ENCODE assay signal across 15 cellular contexts in the genomic region with DNA sequence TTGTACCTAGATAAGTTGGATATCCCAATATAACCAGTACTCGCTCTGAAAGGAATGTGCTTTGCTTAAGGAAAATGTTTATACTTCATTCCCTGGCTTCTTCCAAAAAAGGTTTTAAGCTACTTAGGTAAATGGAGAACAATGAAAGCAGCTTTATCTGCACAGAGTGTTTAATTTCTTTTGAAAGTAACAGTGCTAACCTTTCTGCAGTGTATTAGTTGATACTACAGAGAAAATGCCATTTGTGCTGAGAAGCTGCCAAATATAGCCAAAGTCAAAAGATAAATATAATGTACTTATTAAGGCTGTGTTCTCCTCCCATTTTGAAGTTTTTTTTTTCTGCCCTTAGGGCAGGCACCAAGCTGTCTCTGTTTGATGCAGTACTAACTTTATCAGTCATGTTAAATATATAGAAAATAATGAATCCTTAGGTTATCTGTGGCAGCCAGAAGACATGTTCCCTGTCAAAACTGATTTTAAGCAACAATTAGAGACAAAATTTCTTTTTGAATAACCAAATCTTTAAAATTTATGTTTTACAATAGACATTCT.
"Had no signal": no experiment of that assay in that cellular context is flagged by ENCODE, and none has a peak within 500 bp of the region (broad histone marks: within the 10 kb centered on the region; RNA-seq: fewer than 3 reads in every experiment).

No MANE protein-coding gene starts in this region.

- H3K4me3 ChIP-seq: colonic mucosa, heart left ventricle, mucosa of descending colon, tibial artery, upper lobe of left lung, uterus had no signal

- H3K27me3 ChIP-seq: colonic mucosa, foreskin keratinocyte, heart left ventricle, tibial artery, upper lobe of left lung, uterus had no signal

- H3K9me3 ChIP-seq: colonic mucosa, heart left ventricle, mucosa of descending colon, tibial artery, upper lobe of left lung, uterus had no signal

- ATAC-seq: foreskin keratinocyte; heart left ventricle; left lobe of liver; mucosa of descending colon; naive thymus-derived CD8-positive, alpha-beta T cell; sciatic nerve; stimulated activated naive CD8-positive, alpha-beta T cell treated with anti-CD3 and anti-CD28 coated beads, Interleukin-15, Interleukin-2, amounts not matched to agents 100 U/mL and 50 U/mL, for 24 hours had no signal

- H3K4me1 ChIP-seq: colonic mucosa, heart left ventricle, tibial artery, upper lobe of left lung, uterus had no signal

- DNase-seq: colonic mucosa; dermis blood vessel endothelial cell; foreskin keratinocyte; heart left ventricle; hippocampal formation; mammary epithelial cell; mucosa of descending colon; naive thymus-derived CD8-positive, alpha-beta T cell; posterior cingulate gyrus; stimulated activated naive CD8-positive, alpha-beta T cell treated with anti-CD3 and anti-CD28 coated beads, Interleukin-15, Interleukin-2, amounts not matched to agents 100 U/mL and 50 U/mL, for 24 hours; tibial artery; upper lobe of left lung; uterus had no signal

- H3K27ac ChIP-seq: colonic mucosa, foreskin keratinocyte, heart left ventricle, tibial artery, upper lobe of left lung, uterus had no signal

- H3K36me3 ChIP-seq: colonic mucosa, heart left ventricle, tibial artery, upper lobe of left lung, uterus had no signal
